Comparison of ENCODE assay signal across 16 cellular contexts in the genomic region with DNA sequence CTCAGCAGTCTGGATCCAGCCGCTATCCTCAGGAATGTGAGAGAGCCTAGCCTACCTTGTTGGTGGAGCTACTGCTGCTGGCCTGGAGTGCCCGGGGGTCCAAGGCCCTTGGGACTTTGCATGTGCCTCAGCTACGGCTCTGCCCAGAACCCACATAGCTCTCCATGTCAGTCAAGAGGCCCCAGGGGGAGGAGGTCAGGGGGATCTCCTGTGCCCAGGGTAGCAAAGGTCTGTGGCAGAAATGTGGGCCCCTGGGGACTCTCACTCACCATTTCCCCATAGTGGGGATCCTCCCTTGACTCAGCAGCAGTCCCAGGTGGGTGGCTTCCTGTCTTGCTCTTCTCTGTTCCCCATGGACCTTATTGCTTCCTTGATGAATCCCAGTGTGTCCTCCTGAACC.
DNase-seq lines count a peak whose midpoint lies in the region; ATAC-seq and TF ChIP-seq lines count a peak whose summit lies in the region.
"Had no signal": no experiment of that assay in that cellular context is flagged by ENCODE, and none has a peak within 500 bp of the region (broad histone marks: within the 10 kb centered on the region; RNA-seq: fewer than 3 reads in every experiment).

No MANE protein-coding gene starts in this region.

- no peak overlapping the region for H3K27ac ChIP-seq in neuronal stem cell (replicated peaks; ENCODE audit: low read length)
- no peak overlapping the region for H3K27ac ChIP-seq in GM23338 (ENCODE audit: low read depth)
- H3K27ac ChIP-seq: HL-60, SK-N-MC had no signal

- H3K9me3 ChIP-seq in neuronal stem cell (replicated peaks in 1 of 2; ENCODE audit: control insufficient read depth in 2 of 2, insufficient read depth in 1 of 2, low read depth in 1 of 2, low read length in 2 of 2), result no peaks in the 10 kb centered on the region

- no peaks in the 10 kb centered on the region for H3K79me2 ChIP-seq in GM23338 (replicated peaks; ENCODE audit: insufficient read depth)

- H3K4me1 Mint-ChIP-seq in GM23338, result peaks cover 2% of the 10 kb centered on the region; the same call in 1 of the 3 replicates

- no peak overlapping the region for H3K4me3 Mint-ChIP-seq in GM23338
- H3K4me3 Mint-ChIP-seq: activated T-cell treated with anti-CD3 and anti-CD28 coated beads, Interleukin-2, amount 50 U/mL, for 24 hours; CD8-positive, alpha-beta T cell; WTC11 had no signal

- TF ChIP-seq CTCF in GM23338 (conservative IDR thresholded peaks at IDR 0.05; ENCODE audit: low read depth in 2 of 2), result no peak

- H2BK15ac ChIP-seq in neuronal stem cell (ENCODE audit: low read length), result no peak overlapping the region

- H3K18ac ChIP-seq in neuronal stem cell (ENCODE audit: low read length), result no peak overlapping the region

- no peak overlapping the region for H3K9ac ChIP-seq in neuronal stem cell (ENCODE audit: low read depth, low read length, poor library complexity)

- no peaks in the 10 kb centered on the region for H3K4me1 ChIP-seq in neuronal stem cell (ENCODE audit: control insufficient read depth in 2 of 2, insufficient read depth in 1 of 2, low read depth in 1 of 2, low read length in 2 of 2)
- H3K4me1 ChIP-seq in GM23338 (ENCODE audit: insufficient read depth), result no peaks in the 10 kb centered on the region

- ATAC-seq in GM19035 (IDR thresholded peaks at IDR 0.05; ENCODE audit: unreplicated experiment), result peak; percentile 62
- peak; percentile 66 for ATAC-seq in HG02571 (IDR thresholded peaks at IDR 0.05; ENCODE audit: unreplicated experiment)
- peak; percentile 58 for ATAC-seq in HG03135 (IDR thresholded peaks at IDR 0.05; ENCODE audit: unreplicated experiment)
- ATAC-seq in GM23338, result no peak
- ATAC-seq: CD8-positive, alpha-beta T cell; WTC11 had no signal

- H4K8ac ChIP-seq in neuronal stem cell (ENCODE audit: low read depth, low read length), result no peak overlapping the region

- H3F3A ChIP-seq in GM23338 (replicated peaks; ENCODE audit: low read depth), result no peaks in the 10 kb centered on the region

- no peak overlapping the region for H3K27ac Mint-ChIP-seq in GM23338
- H3K27ac Mint-ChIP-seq: activated T-cell treated with anti-CD3 and anti-CD28 coated beads, Interleukin-2, amount 50 U/mL, for 24 hours; CD8-positive, alpha-beta T cell; WTC11 had no signal

- no CpG with 5 or more reads among the region's 3 CpGs for WGBS in neuronal stem cell (ENCODE audit: extremely low coverage in 2 of 2, insufficient read length in 2 of 2, insufficient replicate concordance in 1 of 2), 2 donors

- H3K9me2 ChIP-seq in GM23338 (ENCODE audit: insufficient read depth), result no peaks in the 10 kb centered on the region; the same call in 1 of the 2 replicates

- peaks cover 13% of the 10 kb centered on the region for H3K9me3 Mint-ChIP-seq in GM23338
- H3K9me3 Mint-ChIP-seq: CD8-positive, alpha-beta T cell had no signal

- H3K23ac ChIP-seq in neuronal stem cell (ENCODE audit: low read depth, low read length, poor library complexity), result peak overlapping the region; percentile 57

- H3K4me3 ChIP-seq in neuronal stem cell (ENCODE audit: low read length in 2 of 2) (no peak overlapping the region), GM23338 (no peak overlapping the region)
- H3K4me3 ChIP-seq: SK-N-MC had no signal

- H3K27me3 ChIP-seq in neuronal stem cell (ENCODE audit: control insufficient read depth in 3 of 3, insufficient read depth in 3 of 3, low read depth in 1 of 3, low read length in 3 of 3) (no peaks in the 10 kb centered on the region), GM23338 (ENCODE audit: insufficient read depth) (no peaks in the 10 kb centered on the region)

- H3K27me3 Mint-ChIP-seq in GM23338 (ENCODE audit: insufficient read depth, low read depth, poor library complexity), result peaks cover 4% of the 10 kb centered on the region
- H3K27me3 Mint-ChIP-seq: activated T-cell treated with anti-CD3 and anti-CD28 coated beads, Interleukin-2, amount 50 U/mL, for 24 hours had no signal

- peaks cover 11% of the 10 kb centered on the region for H3K36me3 Mint-ChIP-seq in GM23338 (ENCODE audit: low read depth)
- H3K36me3 Mint-ChIP-seq: CD8-positive, alpha-beta T cell had no signal

- DNase-seq in neuronal stem cell (ENCODE audit: low spot score) (no peak), NCI-H446 treated with DMSO at 0.1 percent for 48 hours (lab: John Stamatoyannopoulos, UW) (no peak), GM23338 (ENCODE audit: low spot score) (no peak), DMS53 (lab: John Stamatoyannopoulos, UW) (no peak)
- no peak for DNase-seq in effector CD4-positive, alpha-beta T cell
- DNase-seq: activated T-cell treated with anti-CD3 and anti-CD28 coated beads, Interleukin-2, amount 50 U/mL, for 24 hours; aorta; CD8-positive, alpha-beta T cell; NCI-H2081; trophoblast cell had no signal

- peak overlapping the region; percentile 74 for H2AK5ac ChIP-seq in neuronal stem cell (ENCODE audit: low read depth, low read length)

- no peak overlapping the region for H3K14ac ChIP-seq in neuronal stem cell (ENCODE audit: low read length)

- no peak overlapping the region for H2BK120ac ChIP-seq in neuronal stem cell (ENCODE audit: low read depth, low read length)

- H4K20me1 ChIP-seq in GM23338 (replicated peaks; ENCODE audit: insufficient read depth), result no peaks in the 10 kb centered on the region

- H3K36me3 ChIP-seq in neuronal stem cell (replicated peaks in 1 of 2; ENCODE audit: control insufficient read depth in 2 of 2, insufficient read depth in 2 of 2, low read length in 2 of 2), result no peaks in the 10 kb centered on the region
- H3K36me3 ChIP-seq in GM23338 (ENCODE audit: insufficient read depth), result no peaks in the 10 kb centered on the region

- peak overlapping the region; percentile 53 for H2BK12ac ChIP-seq in neuronal stem cell (ENCODE audit: low read length)

- H2AFZ ChIP-seq in neuronal stem cell (ENCODE audit: low read length) (no peak overlapping the region), GM23338 (no peak overlapping the region)

- H3K79me1 ChIP-seq in neuronal stem cell (ENCODE audit: low read depth, low read length), result no peaks in the 10 kb centered on the region

- no peak overlapping the region for H3K4ac ChIP-seq in neuronal stem cell (ENCODE audit: low read length)

- H3K4me2 ChIP-seq in neuronal stem cell (ENCODE audit: insufficient read depth, low read length, poor library complexity, severe bottlenecking) (no peak overlapping the region), GM23338 (no peak overlapping the region)

- H4K91ac ChIP-seq in neuronal stem cell (ENCODE audit: low read depth, low read length, poor library complexity), result no peak overlapping the region

- peak overlapping the region; percentile 32 for H2BK5ac ChIP-seq in neuronal stem cell (ENCODE audit: low read length)

TF ChIP-seq in GM23338, 12 proteins besides CTCF, POLR2A, EP300 and RAD21 (continues in another document):
- no peak for TF ChIP-seq EZH2 (IDR thresholded peaks at IDR 0.05; ENCODE audit: low read depth, unreplicated experiment)
- no peak for TF ChIP-seq JUNB (IDR thresholded peaks at IDR 0.05; ENCODE audit: unreplicated experiment)
- TF ChIP-seq, protein P1, sequence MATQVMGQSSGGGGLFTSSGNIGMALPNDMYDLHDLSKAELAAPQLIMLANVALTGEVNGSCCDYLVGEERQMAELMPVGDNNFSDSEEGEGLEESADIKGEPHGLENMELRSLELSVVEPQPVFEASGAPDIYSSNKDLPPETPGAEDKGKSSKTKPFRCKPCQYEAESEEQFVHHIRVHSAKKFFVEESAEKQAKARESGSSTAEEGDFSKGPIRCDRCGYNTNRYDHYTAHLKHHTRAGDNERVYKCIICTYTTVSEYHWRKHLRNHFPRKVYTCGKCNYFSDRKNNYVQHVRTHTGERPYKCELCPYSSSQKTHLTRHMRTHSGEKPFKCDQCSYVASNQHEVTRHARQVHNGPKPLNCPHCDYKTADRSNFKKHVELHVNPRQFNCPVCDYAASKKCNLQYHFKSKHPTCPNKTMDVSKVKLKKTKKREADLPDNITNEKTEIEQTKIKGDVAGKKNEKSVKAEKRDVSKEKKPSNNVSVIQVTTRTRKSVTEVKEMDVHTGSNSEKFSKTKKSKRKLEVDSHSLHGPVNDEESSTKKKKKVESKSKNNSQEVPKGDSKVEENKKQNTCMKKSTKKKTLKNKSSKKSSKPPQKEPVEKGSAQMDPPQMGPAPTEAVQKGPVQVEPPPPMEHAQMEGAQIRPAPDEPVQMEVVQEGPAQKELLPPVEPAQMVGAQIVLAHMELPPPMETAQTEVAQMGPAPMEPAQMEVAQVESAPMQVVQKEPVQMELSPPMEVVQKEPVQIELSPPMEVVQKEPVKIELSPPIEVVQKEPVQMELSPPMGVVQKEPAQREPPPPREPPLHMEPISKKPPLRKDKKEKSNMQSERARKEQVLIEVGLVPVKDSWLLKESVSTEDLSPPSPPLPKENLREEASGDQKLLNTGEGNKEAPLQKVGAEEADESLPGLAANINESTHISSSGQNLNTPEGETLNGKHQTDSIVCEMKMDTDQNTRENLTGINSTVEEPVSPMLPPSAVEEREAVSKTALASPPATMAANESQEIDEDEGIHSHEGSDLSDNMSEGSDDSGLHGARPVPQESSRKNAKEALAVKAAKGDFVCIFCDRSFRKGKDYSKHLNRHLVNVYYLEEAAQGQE (IDR thresholded peaks at IDR 0.05; ENCODE audit: unreplicated experiment), result no peak
